18 cellular contexts compared by ENCODE assay signal in the genomic region with DNA sequence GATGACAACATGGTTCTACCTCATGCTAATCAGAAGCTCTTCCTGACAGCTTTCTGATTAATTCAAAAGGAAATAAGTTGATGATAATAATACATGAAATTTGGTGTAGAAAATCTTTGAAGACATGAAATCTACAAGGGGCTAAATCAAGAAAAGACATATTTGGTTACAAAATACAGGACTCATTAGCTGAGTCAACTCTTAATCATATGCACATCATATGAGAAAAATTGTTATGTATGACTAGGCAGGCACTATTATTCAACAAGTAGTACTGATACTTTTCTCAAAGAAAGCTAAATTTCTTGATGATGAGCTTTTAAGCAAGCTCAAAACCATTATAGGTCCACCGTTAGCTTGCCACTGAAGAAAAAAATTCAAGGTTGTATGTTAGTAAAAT. TPM values are rescaled to one million over a fixed set of nuclear protein-coding genes. Genes with fewer than 3 reads are reported as not detected.
"Had no signal": no experiment of that assay in that cellular context is flagged by ENCODE, and none has a peak within 500 bp of the region (broad histone marks: within the 10 kb centered on the region; RNA-seq: fewer than 3 reads in every experiment).

No MANE protein-coding gene starts in this region.

- H3K4me1 ChIP-seq: prostate gland, right lobe of liver, spleen had no signal

- H3K4me3 ChIP-seq: lung, prostate gland, right lobe of liver, spleen, tibial artery, vagina had no signal

- H3K27ac ChIP-seq: prostate gland, right lobe of liver, spleen, tibial artery, vagina had no signal

- H3K36me3 ChIP-seq: prostate gland, right lobe of liver, spleen, vagina had no signal

- H3K9me3 ChIP-seq: prostate gland, right lobe of liver, spleen, tibial artery, vagina had no signal

- ATAC-seq: left cardiac atrium; right lobe of liver; stimulated activated effector memory CD8-positive, alpha-beta T cell treated with anti-CD3 and anti-CD28 coated beads, Interleukin-12 subunit alpha, Interleukin-12 subunit beta, amount 100 ng/mL, for 72 hours had no signal

- H3K27me3 ChIP-seq: right lobe of liver, tibial artery, vagina had no signal

- DNase-seq: activated CD4-positive, alpha-beta T cell treated with anti-CD3 and anti-CD28 coated beads, Interleukin-2, amount 10 ng/mL, durations not matched to agents 7 days and 5 days; activated CD8-positive, alpha-beta memory T cell treated with anti-CD3 and anti-CD28 coated beads for 24 hours; activated gamma-delta T cell treated with Interleukin-2 at 50 U/mL for 16 hours; amygdala; effector memory CD4-positive, alpha-beta T cell; head of caudate nucleus; immature natural killer cell; left cardiac atrium; midbrain; right lobe of liver; spleen; stimulated activated CD4-positive, alpha-beta T cell treated with anti-CD3 and anti-CD28 coated beads, Interleukin-1b, Interleukin-23, amount 100 ng/mL, for 48 hours; T-helper 9 cell; tibial artery had no signal

RNA-seq across cellular contexts. Expression of gene ABCC9, which starts 7.1 kb away (rescaled TPM):
- total RNA-seq: activated CD4-positive, alpha-beta T cell treated with anti-CD3 and anti-CD28 coated beads, Interleukin-2, amount 10 ng/mL, durations not matched to agents 7 days and 5 days had no signal
- polyA plus RNA-seq: immature natural killer cell had no signal
